8 cellular contexts compared by ENCODE assay signal in genomic region chr12:54000105-54000773, GRCh38. TPM values are rescaled to one million over a fixed set of nuclear protein-coding genes. Genes with fewer than 3 reads are reported as not detected.
DNase-seq lines count a peak whose midpoint lies in the region; ATAC-seq and TF ChIP-seq lines count a peak whose summit lies in the region.

Gene HOXC9 (plus strand): TSS chr12:54000161. CDS start chr12:54000189, 28 bp downstream.

- 1% methylated on average over 73 of the region's 73 CpGs for WGBS in right cardiac atrium

- H3K27ac Mint-ChIP-seq in stimulated activated naive CD8-positive, alpha-beta T cell treated with anti-CD3 and anti-CD28 coated beads, Interleukin-15, amount 100 ng/mL, for 72 hours = no peak within 1 kb of the TSS

- H3K9me3 Mint-ChIP-seq in stimulated activated naive CD8-positive, alpha-beta T cell treated with anti-CD3 and anti-CD28 coated beads, Interleukin-15, amount 100 ng/mL, for 72 hours = no peaks in the 10 kb centered on the region

- peaks cover 45% of the 10 kb centered on the region for H3K4me1 Mint-ChIP-seq in stimulated activated naive CD8-positive, alpha-beta T cell treated with anti-CD3 and anti-CD28 coated beads, Interleukin-15, amount 100 ng/mL, for 72 hours

- intact Hi-C loops in right cardiac atrium (cut with DNase I) = no loop called here

- H3K27me3 ChIP-seq in right cardiac atrium (ENCODE audit: control insufficient read depth, insufficient read depth) = no peaks in the 10 kb centered on the region

- no peaks in the 10 kb centered on the region for H3K9me3 ChIP-seq in right cardiac atrium (ENCODE audit: control insufficient read depth, low read length)

- ATAC-seq in SK-N-SH treated with all-trans-retinoic acid at 6 μM for 48 hours (peak; percentile 61), right cardiac atrium (peak in 1 of 2 donors; percentile 16), HG02970 (IDR thresholded peaks at IDR 0.05; ENCODE audit: low FRiP score, unreplicated experiment) (no peak)
- ATAC-seq in stimulated activated naive CD8-positive, alpha-beta T cell treated with anti-CD3 and anti-CD28 coated beads, Interleukin-15, amount 100 ng/mL, for 72 hours = no peak

- no peak within 1 kb of the TSS for H3K27ac ChIP-seq in right cardiac atrium (ENCODE audit: low read length)

- peak; percentile 76 for DNase-seq in NCI-H82 (lab: John Stamatoyannopoulos, UW)
- no peak for DNase-seq in NCI-H82 treated with DMSO at 0.1 percent for 48 hours (lab: John Stamatoyannopoulos, UW; ENCODE audit: unreplicated experiment)
- no peak for DNase-seq in right cardiac atrium
- no peak for DNase-seq in stimulated activated naive CD8-positive, alpha-beta T cell treated with anti-CD3 and anti-CD28 coated beads, Interleukin-15, amount 100 ng/mL, for 72 hours
- no peak for DNase-seq in UCSD-AML1 (lab: John Stamatoyannopoulos, UW; ENCODE audit: unreplicated experiment)
- no peak for DNase-seq in anterior cingulate cortex (lab: John Stamatoyannopoulos, UW)

- peaks cover 100% of the 10 kb centered on the region for H3K27me3 Mint-ChIP-seq in stimulated activated naive CD8-positive, alpha-beta T cell treated with anti-CD3 and anti-CD28 coated beads, Interleukin-15, amount 100 ng/mL, for 72 hours

- peak within 1 kb of the TSS; percentile 63 to 67 for H3K4me3 Mint-ChIP-seq in stimulated activated naive CD8-positive, alpha-beta T cell treated with anti-CD3 and anti-CD28 coated beads, Interleukin-15, amount 100 ng/mL, for 72 hours

- H3K4me3 ChIP-seq in right cardiac atrium (ENCODE audit: low read length) = peak within 1 kb of the TSS; percentile 13

- peaks cover 3% of the 10 kb centered on the region for H3K4me1 ChIP-seq in right cardiac atrium (ENCODE audit: control insufficient read depth, insufficient read depth, low read length)

TF ChIP-seq in SK-N-SH treated with all-trans-retinoic acid at 6 μM for 48 hours, 23 proteins besides CTCF, POLR2A, EP300 and RAD21:
- TF ChIP-seq ZC3H10 (CRISPR knock-in tag; IDR thresholded peaks at IDR 0.05) (no peak), TSHZ2 (CRISPR knock-in tag; IDR thresholded peaks at IDR 0.05) (0 out of 2 replicates have a peak, but pooled peaks have one; percentile 16), TCF4 (CRISPR knock-in tag; IDR thresholded peaks at IDR 0.05; ENCODE audit: borderline replicate concordance) (no peak), ARNTL (CRISPR knock-in tag; IDR thresholded peaks at IDR 0.05; ENCODE audit: borderline replicate concordance, low read depth) (no peak), PATZ1 (CRISPR knock-in tag; IDR thresholded peaks at IDR 0.05; ENCODE audit: borderline replicate concordance) (0 out of 2 replicates have a peak, but pooled peaks have one; percentile 12)

RNA-seq across cellular contexts. Expression of gene HOXC9, which starts in this region (rescaled TPM):
- total RNA-seq in right cardiac atrium = under 1 TPM in 1 of 4 donors, not detected in 3; 0.15 TPM
- polyA plus RNA-seq in right cardiac atrium = not detected
